10 cellular contexts compared by ENCODE assay signal in genomic region chr2:218121789-218122188, GRCh38. TPM values are rescaled to one million over a fixed set of nuclear protein-coding genes. Genes with fewer than 3 reads are reported as not detected.
"Had no signal": no experiment of that assay in that cellular context is flagged by ENCODE, and none has a peak within 500 bp of the region (broad histone marks: within the 10 kb centered on the region; RNA-seq: fewer than 3 reads in every experiment).

No MANE protein-coding gene starts in this region.

RNA-seq across cellular contexts. Expression of gene CXCR2, which starts 4.0 kb away (rescaled TPM):
- total RNA-seq: transverse colon had no signal

RNA-seq across cellular contexts. Expression of gene CXCR1, which starts 45.0 kb away (rescaled TPM):
- total RNA-seq: temporal lobe, ureter had no signal

RNA-seq across cellular contexts. Expression of gene RUFY4, which starts 52.7 kb away (rescaled TPM):
- total RNA-seq: stomach, suprapubic skin, temporal lobe, thyroid gland, tibial nerve, upper lobe of right lung, urinary bladder, vagina had no signal
